16 cellular contexts compared by ENCODE assay signal in the genomic region with DNA sequence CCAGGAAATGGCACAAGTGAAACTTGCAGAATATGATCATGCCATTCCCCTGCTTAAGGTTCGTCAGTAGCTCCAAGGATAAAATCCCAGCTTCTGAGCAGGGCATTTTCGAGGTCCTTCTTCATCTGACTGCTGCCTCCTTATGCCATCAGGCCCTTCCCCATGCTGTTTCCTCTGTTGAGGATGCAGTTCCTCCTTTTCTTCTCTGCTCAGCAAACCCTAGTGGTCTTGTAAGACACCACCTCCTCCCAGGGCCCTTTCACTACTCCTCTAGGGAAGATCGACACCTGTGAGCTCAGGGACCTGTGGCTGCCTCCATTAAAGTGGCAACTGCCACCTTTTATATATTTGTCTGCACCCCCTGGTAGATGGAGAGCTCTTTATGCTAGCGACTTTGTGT.
"Had no signal": no experiment of that assay in that cellular context is flagged by ENCODE, and none has a peak within 500 bp of the region (broad histone marks: within the 10 kb centered on the region; RNA-seq: fewer than 3 reads in every experiment).

No MANE protein-coding gene starts in this region.

- H3K36me3 ChIP-seq: cardiac muscle cell, esophagus squamous epithelium, vagina had no signal

- H3K4me3 ChIP-seq: cardiac muscle cell, esophagus squamous epithelium, vagina had no signal

- H3K9me3 Mint-ChIP-seq: activated naive CD4-positive, alpha-beta T cell treated with anti-CD3 and anti-CD28 coated beads for 36 hours; activated T-helper 1 cell treated with anti-CD3 and anti-CD28 coated beads, Interleukin-12 subunit alpha, Interleukin-12 subunit beta, Interleukin-2, Interleukin-4 antibody, amounts not matched to agents 30 ng/mL and 10 ng/mL and 1 ng/mL, durations not matched to agents 14 hours and 24 hours and 36 hours; natural killer cell had no signal

- H3K4me3 Mint-ChIP-seq: activated CD8-positive, alpha-beta T cell treated with anti-CD3 and anti-CD28 coated beads, Interleukin-2, amount 10 ng/mL, durations not matched to agents 7 days and 5 days; activated naive CD4-positive, alpha-beta T cell treated with anti-CD3 and anti-CD28 coated beads for 36 hours; activated T-helper 1 cell treated with anti-CD3 and anti-CD28 coated beads, Interleukin-12 subunit alpha, Interleukin-12 subunit beta, Interleukin-2, Interleukin-4 antibody, amounts not matched to agents 30 ng/mL and 10 ng/mL and 1 ng/mL, durations not matched to agents 14 hours and 24 hours and 36 hours; natural killer cell had no signal

- H3K9me3 ChIP-seq: esophagus squamous epithelium, vagina had no signal

- H3K27ac Mint-ChIP-seq: activated CD8-positive, alpha-beta T cell treated with anti-CD3 and anti-CD28 coated beads, Interleukin-2, amount 10 ng/mL, durations not matched to agents 7 days and 5 days; activated naive CD4-positive, alpha-beta T cell treated with anti-CD3 and anti-CD28 coated beads for 36 hours; activated T-helper 1 cell treated with anti-CD3 and anti-CD28 coated beads, Interleukin-12 subunit alpha, Interleukin-12 subunit beta, Interleukin-2, Interleukin-4 antibody, amounts not matched to agents 30 ng/mL and 10 ng/mL and 1 ng/mL, durations not matched to agents 14 hours and 24 hours and 36 hours; natural killer cell; progenitor cell of endocrine pancreas had no signal

- H3K27me3 ChIP-seq: cardiac muscle cell, esophagus squamous epithelium, vagina had no signal

- ATAC-seq: activated CD8-positive, alpha-beta T cell treated with anti-CD3 and anti-CD28 coated beads, Interleukin-2, amount 10 ng/mL, durations not matched to agents 7 days and 5 days; left lobe of liver; natural killer cell; right cardiac atrium had no signal

- H3K36me3 Mint-ChIP-seq: natural killer cell had no signal

- DNase-seq: activated CD4-positive, alpha-beta T cell treated with anti-CD3 and anti-CD28 coated beads for 48 hours; activated CD8-positive, alpha-beta memory T cell treated with anti-CD3 and anti-CD28 coated beads, Interleukin-2, amount 50 U/mL, for 48 hours; activated CD8-positive, alpha-beta T cell treated with anti-CD3 and anti-CD28 coated beads, Interleukin-2, amount 10 ng/mL, durations not matched to agents 7 days and 5 days; activated naive CD4-positive, alpha-beta T cell treated with anti-CD3 and anti-CD28 coated beads for 36 hours; esophagus squamous epithelium; foreskin fibroblast; head of caudate nucleus; natural killer cell; nucleus accumbens; right cardiac atrium; small intestine had no signal

- H3K27ac ChIP-seq: cardiac muscle cell, esophagus squamous epithelium, vagina had no signal
